35 cellular contexts compared by ENCODE assay signal in the genomic region with DNA sequence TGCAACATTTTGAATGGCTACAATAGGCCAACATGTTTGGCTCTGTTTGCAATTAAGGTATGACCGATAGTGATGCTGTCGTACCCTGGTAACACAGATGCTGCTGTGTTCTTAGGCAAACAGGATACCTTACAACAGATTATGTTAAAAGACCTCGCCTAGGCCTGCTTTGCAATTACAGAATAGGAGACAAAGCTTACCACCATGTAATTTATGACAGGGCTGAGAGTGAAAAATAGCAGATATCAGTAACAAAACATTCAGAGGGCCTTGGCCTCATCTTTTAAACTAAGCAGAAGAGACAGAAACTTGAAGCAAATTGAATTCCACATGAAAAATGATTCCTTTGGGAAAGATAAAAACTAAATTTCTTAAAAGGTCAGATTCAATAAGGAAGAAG. TPM values are rescaled to one million over a fixed set of nuclear protein-coding genes. Genes with fewer than 3 reads are reported as not detected.
DNase-seq lines count a peak whose midpoint lies in the region; ATAC-seq, FAIRE-seq and TF ChIP-seq lines count a peak whose summit lies in the region.
"Had no signal": no experiment of that assay in that cellular context is flagged by ENCODE, and none has a peak within 500 bp of the region (broad histone marks: within the 10 kb centered on the region; RNA-seq: fewer than 3 reads in every experiment).

No MANE protein-coding gene starts in this region.

- CTCF ChIA-PET in A549 (lab: Yijun Ruan, JAX) (interaction anchor here (1.2 to 2.4 kb wide), 3 partner anchors 16 to 383 kb away, joined by 4 to 9 read pairs (median 7); no protein-coding TSS in a partner anchor), HEK293T (lab: Yijun Ruan, JAX) (interaction anchor here (0.5 kb wide), 1 partner anchor 169 kb away, joined by 3 read pairs; no protein-coding TSS in a partner anchor)

- FAIRE-seq in A549 (lab: Jason Lieb, UNC): no peak
- FAIRE-seq: astrocyte, urothelium cell line had no signal

- DNase-seq in A549 (ENCODE audit: low read depth in 1 of 2, low spot score in 1 of 2) (no peak), DMS153 treated with DMSO at 0.1 percent for 48 hours (lab: John Stamatoyannopoulos, UW; ENCODE audit: unreplicated experiment) (peak; percentile 22), SK-N-DZ (ENCODE audit: low spot score) (peak; percentile 98), lower lobe of right lung (no peak), HEK293T (ENCODE audit: extremely low spot score) (no peak), esophagus squamous epithelium (lab: John Stamatoyannopoulos, UW) (no peak), pons (ENCODE audit: low spot score) (no peak)
- DNase-seq: activated CD4-positive, alpha-beta T cell treated with anti-CD3 and anti-CD28 coated beads for 48 hours; activated CD8-positive, alpha-beta memory T cell treated with anti-CD3 and anti-CD28 coated beads for 24 hours; activated effector memory CD4-positive, alpha-beta T cell treated with anti-CD3 and anti-CD28 coated beads, Interleukin-2, amount 50 U/mL, for 16 hours; activated naive CD8-positive, alpha-beta T cell treated with anti-CD3 and anti-CD28 coated beads, Interleukin-2, amount 10 ng/mL, durations not matched to agents 7 days and 5 days; activated T-cell treated with anti-CD3 and anti-CD28 coated beads, Interleukin-2, amount 50 U/mL, for 1 hour; C1 segment of cervical spinal cord; COR-L47; dermis blood vessel endothelial cell; DMS79; GF-D8; H9; NCI-H1436; NCI-H2171 treated with DMSO at 0.1 percent for 48 hours; NCI-H524 treated with DMSO at 0.1 percent for 48 hours; nephron progenitor cell; right lobe of liver; RPMI8226; stimulated activated CD4-positive, alpha-beta T cell treated with anti-CD3 and anti-CD28 coated beads, Interleukin-12 subunit alpha, Interleukin-12 subunit beta, amount 100 ng/mL, for 4 hours; stimulated activated CD4-positive, alpha-beta T cell treated with anti-CD3 and anti-CD28 coated beads, Interleukin-4, amount 100 ng/mL, for 1 hour; T-helper 2 cell had no signal

- H3K27ac ChIP-seq in A549: peak overlapping the region; percentile 83 to 88; a peak in 4 of 6 replicates
- peak overlapping the region; percentile 3 for H3K27ac ChIP-seq in lower lobe of right lung
- no peak overlapping the region for H3K27ac ChIP-seq in esophagus squamous epithelium
- H3K27ac ChIP-seq: gastroesophageal sphincter, KMS-11, parathyroid adenoma, VCaP had no signal

- H3K4me3 ChIP-seq in A549 (no peak overlapping the region), lower lobe of right lung (no peak overlapping the region), esophagus squamous epithelium (no peak overlapping the region)
- H3K4me3 ChIP-seq: gastroesophageal sphincter, right lobe of liver had no signal

- WGBS in A549 (ENCODE audit: missing lambda C conversion rate): 91% methylated on average over 3 of the region's 3 CpGs
- 61 to 72% methylated on average over 3 of the region's 3 CpGs for WGBS in esophagus squamous epithelium, 2 donors

- no peak for ATAC-seq in A549
- ATAC-seq in lower lobe of right lung: no peak
- ATAC-seq in HG03378 (IDR thresholded peaks at IDR 0.05; ENCODE audit: unreplicated experiment): no peak
- ATAC-seq: gastroesophageal sphincter; right lobe of liver; stimulated activated memory B cell treated with anti-CD40 and anti-IgM and Interleukin-4, amounts not matched to agents 10 μg/mL and 1 μg/mL and 100 μg/mL, for 72 hours had no signal

- TF ChIP-seq RAD21 in A549 (conservative IDR thresholded peaks at IDR 0.05 in 1 of 2, IDR thresholded peaks at IDR 0.05 in 1 of 2): no peak

- TF ChIP-seq POLR2A in A549 (IDR thresholded peaks at IDR 0.05; ENCODE audit: low read length) (no peak), esophagus squamous epithelium (IDR thresholded peaks at IDR 0.05) (no peak)

- H3K27me3 ChIP-seq in lower lobe of right lung (ENCODE audit: low read depth) (no peaks in the 10 kb centered on the region), esophagus squamous epithelium (no peaks in the 10 kb centered on the region)
- H3K27me3 ChIP-seq: gastroesophageal sphincter, right lobe of liver had no signal

- TF ChIP-seq CTCF in A549 (IDR thresholded peaks at IDR 0.05): no peak
- no peak for TF ChIP-seq CTCF in lower lobe of right lung (IDR thresholded peaks at IDR 0.05)
- no peak for TF ChIP-seq CTCF in esophagus squamous epithelium (IDR thresholded peaks at IDR 0.05)

- intact Hi-C loops in lower lobe of right lung (cut with DNase I) (no loop called here), esophagus squamous epithelium (cut with DNase I) (no loop called here)

- TF ChIP-seq EP300 in A549 (IDR thresholded peaks at IDR 0.05): no peak

- peaks cover 60% of the 10 kb centered on the region for H3K4me1 ChIP-seq in A549
- peaks cover 35% of the 10 kb centered on the region for H3K4me1 ChIP-seq in lower lobe of right lung
- H3K4me1 ChIP-seq in esophagus squamous epithelium: peaks cover 17 to 34% (median 19%) of the 10 kb centered on the region in 3 donors

- H3K36me3 ChIP-seq in lower lobe of right lung (no peaks in the 10 kb centered on the region), esophagus squamous epithelium (no peaks in the 10 kb centered on the region)
- H3K36me3 ChIP-seq: gastroesophageal sphincter, right lobe of liver had no signal

- POLR2A ChIA-PET in A549 (lab: Yijun Ruan, JAX) (no interaction called here), HEK293T (lab: Yijun Ruan, JAX) (interaction anchor here (1.0 kb wide), 1 partner anchor 54 kb away, joined by 3 read pairs; no protein-coding TSS in a partner anchor)

- H3K4me2 ChIP-seq in A549: no peak overlapping the region
- H3K4me2 ChIP-seq: KMS-11 had no signal

- H3K9me3 ChIP-seq in A549: no peaks in the 10 kb centered on the region
- H3K9me3 ChIP-seq in lower lobe of right lung: no peaks in the 10 kb centered on the region
- H3K9me3 ChIP-seq in esophagus squamous epithelium: no peaks in the 10 kb centered on the region
- H3K9me3 ChIP-seq: gastroesophageal sphincter, right lobe of liver had no signal

TF ChIP-seq in A549, 52 proteins besides CTCF, POLR2A, EP300 and RAD21 (continues in another document):
- TF ChIP-seq RNF2 (IDR thresholded peaks at IDR 0.05; ENCODE audit: borderline replicate concordance, low read depth) (no peak), NFE2L2 (conservative IDR thresholded peaks at IDR 0.05; ENCODE audit: low read length) (no peak), PHF8 (IDR thresholded peaks at IDR 0.05; ENCODE audit: borderline replicate concordance, low read depth) (no peak), E2F6 (IDR thresholded peaks at IDR 0.05; ENCODE audit: borderline replicate concordance, low read depth) (no peak), CHD2 (IDR thresholded peaks at IDR 0.05; ENCODE audit: low read length, partially characterized antibody) (no peak), ZSCAN20 (CRISPR knock-in tag; IDR thresholded peaks at IDR 0.05) (no peak), CHD4 (IDR thresholded peaks at IDR 0.05; ENCODE audit: borderline replicate concordance) (no peak), MYC (IDR thresholded peaks at IDR 0.05; ENCODE audit: borderline replicate concordance, low read length) (no peak), SMC3 (IDR thresholded peaks at IDR 0.05) (no peak), ZFP36 (IDR thresholded peaks at IDR 0.05; ENCODE audit: borderline replicate concordance, partially characterized antibody) (no peak), RCOR1 (IDR thresholded peaks at IDR 0.05; ENCODE audit: low read depth, low read length) (no peak), KDM1A (IDR thresholded peaks at IDR 0.05; ENCODE audit: low read depth) (no peak)

TF ChIP-seq in HEK293T, 16 proteins besides CTCF, POLR2A, EP300 and RAD21:
- no peak for TF ChIP-seq FOXM1 (IDR thresholded peaks at IDR 0.05; ENCODE audit: borderline replicate concordance)

RNA-seq across cellular contexts. Expression of gene ABLIM1, which starts 29.4 kb away (rescaled TPM):
- polyA plus RNA-seq in A549 (2011; rRNA removed) (70.2 and 77.8 TPM in 2 replicates), A549 (2017; fragmentation: RNase III; extraction: RNeasy Plus Mini Kit Qiagen cat#74134 plus additional on column Dnase treatment) (21.4 to 23.2 TPM (median 22.0 TPM) in 3 replicates)
- 11.6 and 14.7 TPM in 2 replicates for polyA plus RNA-seq in A549 (2012; cell fraction: cytosol; rRNA removed)
- polyA plus RNA-seq in A549 (2012; cell fraction: nucleus; rRNA removed): 9.7 and 12.1 TPM in 2 replicates
- polyA minus RNA-seq in A549 (2011; rRNA and poly(A)+ RNA removed): 114 and 167 TPM in 2 replicates
- polyA plus RNA-seq in SK-N-DZ (2014; cell fraction: cytosol; rRNA removed): 21.0 and 33.7 TPM in 2 replicates
- polyA plus RNA-seq in SK-N-DZ (2014; cell fraction: nucleus; rRNA removed): 11.5 and 20.8 TPM in 2 replicates
- total RNA-seq in lower lobe of right lung (106 TPM), esophagus squamous epithelium (100 to 1,000 TPM; 185 to 345 (median 304) TPM)

Comparison
In these comparisons a context has a peak if more than half of its experiments do, and no peak if none do; other contexts are left out.
1. DNase-seq: peak in DMS153 treated with DMSO at 0.1 percent for 48 hours (single experiment) and SK-N-DZ (single experiment); none in A549 (0 of 2), lower lobe of right lung (single experiment), HEK293T (single experiment), esophagus squamous epithelium (single experiment) and pons (single experiment).
2. H3K27ac ChIP-seq: peak in A549 (2 of 2) and lower lobe of right lung (single experiment); none in esophagus squamous epithelium (0 of 4).